25 cellular contexts compared by ENCODE assay signal in genomic region chr4:72467633-72468032, GRCh38.
"Had no signal": no experiment of that assay in that cellular context is flagged by ENCODE, and none has a peak within 500 bp of the region (broad histone marks: within the 10 kb centered on the region; RNA-seq: fewer than 3 reads in every experiment).

No MANE protein-coding gene starts in this region.

- FAIRE-seq: endothelial cell of umbilical vein, frontal cortex, keratinocyte had no signal

- ATAC-seq: left ventricle myocardium superior; lower lobe of right lung; natural killer cell; psoas muscle; right cardiac atrium; stimulated activated naive B cell treated with anti-CD40 and anti-IgM and Interleukin-4, amounts not matched to agents 10 μg/mL and 1 μg/mL and 100 μg/mL, for 72 hours; upper lobe of right lung had no signal

- DNase-seq: colonic mucosa; dermis blood vessel endothelial cell; effector memory CD4-positive, alpha-beta T cell; erythroblast; esophagus squamous epithelium; hypothalamus; immature natural killer cell; left ventricle myocardium superior; lower lobe of right lung; natural killer cell; occipital lobe; ovary; posterior cingulate gyrus; psoas muscle; right cardiac atrium; sigmoid colon; spleen; stimulated activated naive B cell treated with anti-CD40 and anti-IgM and Interleukin-4, amounts not matched to agents 10 μg/mL and 1 μg/mL and 100 μg/mL, for 72 hours; upper lobe of right lung had no signal

- H3K4me3 ChIP-seq: colonic mucosa, esophagus squamous epithelium, lower lobe of right lung, ovary, psoas muscle, sigmoid colon, spleen, thoracic aorta, tibial nerve, upper lobe of right lung, vagina had no signal

- H3K27ac ChIP-seq: colonic mucosa, esophagus squamous epithelium, lower lobe of right lung, ovary, psoas muscle, sigmoid colon, spleen, thoracic aorta, tibial nerve, upper lobe of right lung, vagina had no signal
